In genomic region chr5:132815454-132815853, GRCh38 we compare ENCODE assay signal across 1 cellular context.
TF ChIP-seq lines count a peak whose summit lies in the region.

No MANE protein-coding gene starts in this region.

TF ChIP-seq in IMR-90, 13 proteins besides CTCF, POLR2A, EP300 and RAD21:
- TF ChIP-seq CEBPB (IDR thresholded peaks at IDR 0.05; ENCODE audit: low read depth, low read length): peak; percentile 74
- no peak for TF ChIP-seq BHLHE40 (IDR thresholded peaks at IDR 0.05; ENCODE audit: low read depth, low read length)
